Comparison of ENCODE assay signal across 8 cellular contexts in genomic region chr9:98193336-98193944, GRCh38. TPM values are rescaled to one million over a fixed set of nuclear protein-coding genes. Genes with fewer than 3 reads are reported as not detected.
DNase-seq lines count a peak whose midpoint lies in the region; ATAC-seq and TF ChIP-seq lines count a peak whose summit lies in the region.

No MANE protein-coding gene starts in this region.

- peak overlapping the region; percentile 77 to 91 for H3K9ac ChIP-seq in mucosa of rectum (ENCODE audit: low read depth in 1 of 2, low read length in 2 of 2)

- H3K36me3 ChIP-seq in breast epithelium = no peaks in the 10 kb centered on the region
- H3K36me3 ChIP-seq in mucosa of rectum (ENCODE audit: control insufficient read depth in 2 of 2, insufficient read depth in 2 of 2, low read length in 2 of 2) = no peaks in the 10 kb centered on the region

- H3K9me3 ChIP-seq in breast epithelium (no peaks in the 10 kb centered on the region), mucosa of rectum (ENCODE audit: control insufficient read depth in 2 of 2, low read length in 2 of 2) (no peaks in the 10 kb centered on the region)

- no peaks in the 10 kb centered on the region for H3K27me3 ChIP-seq in breast epithelium
- no peaks in the 10 kb centered on the region for H3K27me3 ChIP-seq in mucosa of rectum (ENCODE audit: control insufficient read depth in 2 of 2, insufficient read depth in 2 of 2, low read length in 2 of 2)

- TF ChIP-seq CTCF in 22Rv1 (IDR thresholded peaks at IDR 0.05) = peak; percentile 26; the same call in 1 of the 2 replicates
- no peak for TF ChIP-seq CTCF in breast epithelium (IDR thresholded peaks at IDR 0.05)

- TF ChIP-seq POLR2A in breast epithelium (IDR thresholded peaks at IDR 0.05) = no peak

- ATAC-seq in HG03135 (IDR thresholded peaks at IDR 0.05; ENCODE audit: unreplicated experiment) (peak; percentile 13), HG03432 (IDR thresholded peaks at IDR 0.05; ENCODE audit: unreplicated experiment) (no peak), GM21717 (IDR thresholded peaks at IDR 0.05; ENCODE audit: unreplicated experiment) (no peak)

- DNase-seq in breast epithelium (ENCODE audit: low spot score in 2 of 2) (no peak), cerebellar nuclear complex (lab: John Stamatoyannopoulos, UW) (no peak), KG1 (lab: John Stamatoyannopoulos, UW) (no peak)

- H3K4me1 ChIP-seq in breast epithelium (peaks cover 0 to 7% of the 10 kb centered on the region in 2 donors), mucosa of rectum (ENCODE audit: control insufficient read depth in 2 of 2, insufficient read depth in 2 of 2, low read length in 2 of 2) (peaks cover 20 to 29% of the 10 kb centered on the region in 2 donors)

- intact Hi-C loops in breast epithelium (cut with DNase I; ENCODE audit: low total_unique reads) = loop anchor here (2.0 to 10.0 kb wide), 2 partner anchors 61 to 271 kb away; partner anchors contain the start of genes TBC1D2 and TRMO

- peak overlapping the region; percentile 53 to 82 (median 69) for H3K4me3 ChIP-seq in breast epithelium
- peak overlapping the region; percentile 82 to 88 for H3K4me3 ChIP-seq in mucosa of rectum (ENCODE audit: low read length in 2 of 2)

- H3K27ac ChIP-seq in 22Rv1 = peak overlapping the region; percentile 58
- H3K27ac ChIP-seq in breast epithelium = peak overlapping the region; percentile 87 to 90
- H3K27ac ChIP-seq in mucosa of rectum (ENCODE audit: low read depth in 2 of 2, low read length in 2 of 2) = peak overlapping the region; percentile 88

RNA-seq across cellular contexts. Expression of gene CORO2A, which starts 1.0 kb away (rescaled TPM):
- 1 to 10 TPM; 1.4 to 7.2 (median 7.2) TPM for total RNA-seq in breast epithelium
